Comparison of ENCODE assay signal across 1 cellular context in the genomic region with DNA sequence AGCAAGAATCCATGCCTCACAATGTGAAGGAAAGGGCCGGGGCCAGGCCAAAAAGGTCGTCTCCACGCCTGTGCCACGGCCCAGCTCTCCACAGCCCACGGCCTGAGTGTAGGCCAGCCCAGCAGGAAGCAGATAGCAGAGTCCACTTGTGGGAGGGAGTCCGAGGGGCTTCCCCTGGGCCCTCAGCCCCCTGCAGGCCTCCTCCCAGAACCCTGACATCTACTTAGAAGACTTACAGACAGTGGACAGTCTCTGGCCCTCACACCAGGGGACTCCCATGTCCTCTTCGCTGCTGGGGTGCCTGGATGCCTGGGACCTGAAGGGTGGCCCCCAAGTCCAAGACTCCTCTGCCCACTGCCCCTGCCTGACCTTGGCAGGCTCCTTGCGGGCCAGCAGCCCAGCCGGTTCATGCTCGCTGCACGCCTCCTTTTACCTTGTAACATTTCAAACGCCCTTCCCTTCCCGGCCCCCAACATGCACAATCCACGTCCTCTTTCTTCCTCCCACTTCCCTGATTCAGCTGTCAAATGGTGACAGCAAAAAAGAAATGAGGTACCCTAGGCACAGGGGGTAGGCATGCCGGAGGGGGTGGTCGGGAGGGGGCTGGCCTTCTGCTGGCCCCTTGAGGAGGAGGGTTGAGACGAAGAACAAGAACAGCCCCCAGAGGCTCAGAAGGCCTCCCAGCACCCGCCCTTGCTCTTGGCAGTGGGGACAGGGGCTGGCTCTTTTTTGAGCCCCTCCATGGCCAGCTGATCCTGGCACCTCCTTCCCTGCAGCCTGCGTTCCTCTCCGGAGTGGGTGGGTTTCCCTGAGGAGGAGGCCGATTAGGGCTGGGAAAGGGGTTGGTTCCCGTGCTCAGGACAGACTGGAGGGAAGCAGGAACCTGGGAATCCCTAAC.
TF ChIP-seq lines count a peak whose summit lies in the region.

No MANE protein-coding gene starts in this region.

TF ChIP-seq in liver, 16 proteins besides CTCF, POLR2A, EP300 and RAD21 (continued from another document):
- no peak for TF ChIP-seq GABPA (IDR thresholded peaks at IDR 0.05 in 1 of 2, conservative IDR thresholded peaks at IDR 0.05 in 1 of 2)
- no peak for TF ChIP-seq HNF4A (conservative IDR thresholded peaks at IDR 0.05)
- TF ChIP-seq JUND (IDR thresholded peaks at IDR 0.05) = no peak
- no peak for TF ChIP-seq SP1 (IDR thresholded peaks at IDR 0.05)
- no peak for TF ChIP-seq FOXA1 (IDR thresholded peaks at IDR 0.05)
